Comparison of ENCODE assay signal across 25 cellular contexts in the genomic region with DNA sequence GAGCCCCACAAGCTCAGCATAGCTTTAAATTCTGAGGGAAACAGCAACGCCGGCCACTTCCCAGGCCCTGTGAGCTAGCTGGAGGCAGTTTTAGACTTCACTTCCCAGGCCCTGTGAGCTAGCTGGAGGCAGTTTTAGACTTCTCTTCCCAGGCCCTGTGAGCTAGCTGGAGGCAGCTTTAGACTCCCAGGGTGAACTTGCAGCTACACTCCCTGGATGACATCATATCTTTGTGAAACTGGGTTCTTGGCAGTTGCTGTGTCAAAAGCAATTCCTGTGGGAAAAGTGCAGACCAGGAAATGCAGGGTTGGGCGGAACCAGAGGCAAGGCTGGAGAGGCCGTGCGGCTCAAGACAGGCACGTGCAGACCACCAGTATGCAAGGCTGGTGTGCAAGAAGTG. TPM values are rescaled to one million over a fixed set of nuclear protein-coding genes. Genes with fewer than 3 reads are reported as not detected.
DNase-seq lines count a peak whose midpoint lies in the region; ATAC-seq and TF ChIP-seq lines count a peak whose summit lies in the region.
"Had no signal": no experiment of that assay in that cellular context is flagged by ENCODE, and none has a peak within 500 bp of the region (broad histone marks: within the 10 kb centered on the region; RNA-seq: fewer than 3 reads in every experiment).

No MANE protein-coding gene starts in this region.

- no peak for ATAC-seq in GM18909 (IDR thresholded peaks at IDR 0.05; ENCODE audit: poor library complexity, unreplicated experiment)
- no peak for ATAC-seq in GM19035 (IDR thresholded peaks at IDR 0.05; ENCODE audit: unreplicated experiment)
- ATAC-seq: activated CD8-positive, alpha-beta memory T cell treated with anti-CD3 and anti-CD28 coated beads, Interleukin-2, amount 10 ng/mL, durations not matched to agents 7 days and 5 days; activated naive CD4-positive, alpha-beta T cell treated with anti-CD3 and anti-CD28 coated beads, Interleukin-2, amount 50 U/mL, for 72 hours; CD8-positive, alpha-beta T cell; gastrocnemius medialis; stimulated activated memory B cell treated with anti-CD40 and anti-IgM and Interleukin-4, amounts not matched to agents 10 μg/mL and 1 μg/mL and 100 μg/mL, for 72 hours; T-helper 17 cell had no signal

- peaks cover 29% of the 10 kb centered on the region for H3K4me1 ChIP-seq in A673 (ENCODE audit: insufficient read depth, low read length, poor library complexity, severe bottlenecking)
- H3K4me1 ChIP-seq: ascending aorta, esophagus muscularis mucosa, gastrocnemius medialis, prostate gland had no signal

- H3K36me3 ChIP-seq in A673 (ENCODE audit: insufficient read depth, low read length, poor library complexity, severe bottlenecking), result no peaks in the 10 kb centered on the region
- H3K36me3 ChIP-seq: ascending aorta, esophagus muscularis mucosa, gastrocnemius medialis, prostate gland had no signal

- H3K9me3 ChIP-seq in A673 (ENCODE audit: low read depth, low read length, poor library complexity, severe bottlenecking), result peaks cover 13% of the 10 kb centered on the region
- H3K9me3 ChIP-seq: prostate gland had no signal

- POLR2A ChIA-PET in A673 (lab: Charles Lee; ENCODE audit: low non-redundant PET), result no interaction called here

- TF ChIP-seq CTCF in A673 (conservative IDR thresholded peaks at IDR 0.05; ENCODE audit: low read depth, low read length), result no peak
- TF ChIP-seq CTCF in epithelial cell of esophagus (IDR thresholded peaks at IDR 0.05; ENCODE audit: insufficient read depth, low read depth, low read length, missing control alignments), result no peak

- H3K27me3 ChIP-seq in A673 (replicated peaks; ENCODE audit: insufficient read depth, low read depth, low read length, poor library complexity), result peaks cover 16% of the 10 kb centered on the region
- H3K27me3 ChIP-seq: ascending aorta had no signal

- no TSS peak for BruUV-seq in A673 (replicated peaks; lab: Mats Ljungman, UMichigan)

- intact Hi-C loops in A673 (cut with micrococcal nuclease; ENCODE audit: unreplicated experiment), result no loop called here

- H3K4me3 ChIP-seq in A673 (ENCODE audit: low read depth, low read length, poor library complexity, severe bottlenecking) (no peak overlapping the region), epithelial cell of esophagus (ENCODE audit: low read length) (no peak overlapping the region)
- H3K4me3 ChIP-seq: ascending aorta, esophagus muscularis mucosa, gastrocnemius medialis, prostate gland had no signal

- CTCF ChIA-PET in A673 (lab: Charles Lee), result no interaction called here

- peak; percentile 80 for DNase-seq in A673 (ENCODE audit: low spot score)
- peak; percentile 81 for DNase-seq in ELF-1 (ENCODE audit: low read depth, low spot score)
- DNase-seq in NCI-H226, result peak; percentile 39
- DNase-seq in epithelial cell of esophagus (ENCODE audit: low read depth), result peak; percentile 4
- no peak for DNase-seq in NCI-H2081 treated with DMSO at 0.1 percent for 48 hours (lab: John Stamatoyannopoulos, UW)
- DNase-seq: activated CD4-positive, alpha-beta T cell treated with anti-CD3 and anti-CD28 coated beads for 48 hours; activated CD8-positive, alpha-beta memory T cell treated with anti-CD3 and anti-CD28 coated beads, Interleukin-2, amount 10 ng/mL, durations not matched to agents 7 days and 5 days; CD8-positive, alpha-beta T cell; DMS53; effector memory CD4-positive, alpha-beta T cell; gastrocnemius medialis; NCI-H1092 treated with DMSO at 0.1 percent for 48 hours; stimulated activated CD4-positive, alpha-beta T cell treated with anti-CD3 and anti-CD28 coated beads, Interleukin-1b, Interleukin-23, amount 100 ng/mL, for 48 hours; T-helper 17 cell had no signal

- peak overlapping the region; percentile 80 for H3K27ac ChIP-seq in A673 (ENCODE audit: low read depth, low read length, poor library complexity, severe bottlenecking)
- H3K27ac ChIP-seq: ascending aorta, esophagus muscularis mucosa, gastrocnemius medialis, prostate gland had no signal

RNA-seq across cellular contexts. Expression of a gene that starts 12.7 kb away (rescaled TPM):
- total RNA-seq in A673 (2021), result 47.7 and 56.6 TPM in 2 replicates
- total RNA-seq: activated CD8-positive, alpha-beta memory T cell treated with anti-CD3 and anti-CD28 coated beads, Interleukin-2, amount 10 ng/mL, durations not matched to agents 7 days and 5 days; activated naive CD4-positive, alpha-beta T cell treated with anti-CD3 and anti-CD28 coated beads, Interleukin-2, amount 50 U/mL, for 72 hours; ascending aorta; CD8-positive, alpha-beta T cell; gastrocnemius medialis; LHCN-M2; lung microvascular endothelial cell; RPMI7951; skeletal muscle tissue; T-helper 17 cell had no signal
